13 cellular contexts compared by ENCODE assay signal in the genomic region with DNA sequence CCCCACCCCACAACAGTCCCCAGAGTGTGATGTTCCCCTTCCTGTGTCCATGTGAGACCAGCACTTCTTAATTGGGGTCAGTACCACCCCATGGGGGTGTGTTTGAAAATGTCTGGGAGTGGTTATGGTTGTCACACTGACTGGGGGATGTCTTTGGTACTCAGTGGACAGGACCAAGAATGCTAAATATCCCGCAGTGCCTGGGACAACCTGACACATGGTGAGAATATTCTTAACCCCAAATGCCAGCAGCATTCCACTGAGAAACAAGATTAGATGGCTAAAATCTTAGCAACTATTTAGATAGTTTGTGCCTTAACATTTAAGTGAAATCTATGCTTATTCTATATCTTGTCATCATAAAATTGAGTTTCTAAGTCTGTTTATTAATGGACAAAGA.
DNase-seq lines count a peak whose midpoint lies in the region; ATAC-seq and TF ChIP-seq lines count a peak whose summit lies in the region.
"Had no signal": no experiment of that assay in that cellular context is flagged by ENCODE, and none has a peak within 500 bp of the region (broad histone marks: within the 10 kb centered on the region; RNA-seq: fewer than 3 reads in every experiment).

No MANE protein-coding gene starts in this region.

- no peak overlapping the region for H3K4me3 ChIP-seq in choroid plexus epithelial cell (ENCODE audit: low read depth, low read length)
- H3K4me3 ChIP-seq: BLaER1 treated with 17β-estradiol and CSF1 and Interleukin-3, amounts not matched to agents 10 nM and 100 nM; HAP-1 had no signal

- ATAC-seq in HG03457 (IDR thresholded peaks at IDR 0.05; ENCODE audit: unreplicated experiment) (no peak), HG02623 (IDR thresholded peaks at IDR 0.05; ENCODE audit: unreplicated experiment) (no peak), HG03342 (IDR thresholded peaks at IDR 0.05; ENCODE audit: unreplicated experiment) (no peak)

- peak; percentile 14 for DNase-seq in AG08395 (ENCODE audit: low spot score)
- DNase-seq in NCI-H226 = peak; percentile 16
- peak; percentile 61 for DNase-seq in choroid plexus epithelial cell (ENCODE audit: low read depth)
- DNase-seq in myocyte (ENCODE audit: low read depth) = peak; percentile 46
- DNase-seq in NCI-H2107 (lab: John Stamatoyannopoulos, UW) = no peak
- DNase-seq: 8988T; CD4-positive, CD25-positive, alpha-beta regulatory T cell; DMS53 had no signal

- TF ChIP-seq CTCF in choroid plexus epithelial cell (conservative IDR thresholded peaks at IDR 0.05; ENCODE audit: low read depth, low read length) = no peak
